ENCODE assay signal across 8 cellular contexts in the genomic region with DNA sequence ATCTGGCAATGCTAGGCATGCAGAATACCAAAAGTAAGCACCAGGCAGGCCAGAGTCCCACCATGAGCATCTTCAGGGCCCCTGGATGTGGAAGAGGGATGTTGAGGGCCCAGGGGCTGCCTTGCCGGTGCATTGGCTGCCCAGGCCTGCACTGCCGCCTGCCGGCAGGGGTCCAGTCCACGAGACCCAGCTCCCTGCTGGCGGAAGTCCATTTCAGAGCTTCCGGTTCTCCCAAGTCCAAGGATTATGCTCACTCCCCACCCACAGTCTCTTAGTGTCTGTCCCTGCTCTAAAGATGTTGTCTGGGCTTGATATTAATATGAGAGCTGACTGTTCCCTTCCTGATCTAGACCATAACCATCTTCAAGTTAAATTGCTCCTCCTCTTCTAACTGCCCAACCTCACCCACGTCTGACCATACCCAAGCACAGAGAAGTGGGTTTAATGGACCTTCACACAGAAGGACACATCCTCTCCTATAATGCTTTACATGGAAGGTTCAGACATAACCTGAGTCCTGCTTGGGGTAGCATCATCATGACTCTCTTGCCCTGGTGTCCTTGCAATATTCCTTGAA.
DNase-seq lines count a peak whose midpoint lies in the region; ATAC-seq, FAIRE-seq and TF ChIP-seq lines count a peak whose summit lies in the region.

No MANE protein-coding gene starts in this region.

- H3K4me3 ChIP-seq in H1 (ENCODE audit: extremely low read depth in 1 of 4, insufficient read depth in 2 of 4, low read depth in 3 of 4, low read length in 4 of 4), result no peak overlapping the region

- H2AK5ac ChIP-seq in H1 (ENCODE audit: low read depth, low read length), result no peak overlapping the region

- no peak for FAIRE-seq in H1 (lab: Jason Lieb, UNC)

- no peak overlapping the region for H3K9ac ChIP-seq in H1 (replicated peaks in 1 of 4; ENCODE audit: extremely low read depth in 1 of 4, low read depth in 3 of 4, low read length in 3 of 4)

- H3K27ac ChIP-seq in H1 (ENCODE audit: low read depth, low read length), result no peak overlapping the region

- TF ChIP-seq EP300 in H1 (IDR thresholded peaks at IDR 0.05; ENCODE audit: borderline replicate concordance in 1 of 2, low read depth in 2 of 2, low read length in 2 of 2), result no peak

- no peaks in the 10 kb centered on the region for H3K79me2 ChIP-seq in H1 (ENCODE audit: control insufficient read depth in 1 of 2, insufficient read depth in 2 of 2, low read length in 2 of 2)

- no peak overlapping the region for H3K4ac ChIP-seq in H1 (replicated peaks; ENCODE audit: insufficient read length, low read depth, low read length)

- H4K8ac ChIP-seq in H1 (ENCODE audit: extremely low read depth, insufficient read depth, low read length), result no peak overlapping the region

- CTCF ChIA-PET in H1 (lab: Charles Lee; ENCODE audit: partially characterized antibody), result interaction anchor here (0.6 to 7.7 kb wide), 34 partner anchors 12 to 484 kb away, joined by 3 to 142 read pairs (median 5); no protein-coding TSS in a partner anchor

- no peaks in the 10 kb centered on the region for H3K27me3 ChIP-seq in H1 (replicated peaks in 1 of 4; ENCODE audit: control insufficient read depth in 3 of 4, extremely low read depth in 1 of 4, insufficient read depth in 3 of 4, low read length in 3 of 4)

- H2BK5ac ChIP-seq in H1 (ENCODE audit: low read depth, low read length), result no peak overlapping the region

- no peak overlapping the region for H2BK15ac ChIP-seq in H1 (ENCODE audit: low read length)

- no peaks in the 10 kb centered on the region for H3K79me1 ChIP-seq in H1 (ENCODE audit: low read depth, low read length)

- H3K23ac ChIP-seq in H1 (ENCODE audit: insufficient read length), result no peak overlapping the region

- H2AFZ ChIP-seq in H1 (ENCODE audit: low read length), result 0 out of 2 replicates have a peak overlapping the region, but pooled peaks have one; percentile 22

- H3K9me3 ChIP-seq in H1 (ENCODE audit: insufficient read depth in 2 of 2, low read depth in 1 of 2, low read length in 1 of 2), result no peaks in the 10 kb centered on the region

- H4K20me1 ChIP-seq in H1 (replicated peaks in 1 of 2; ENCODE audit: control insufficient read depth in 1 of 2, insufficient read depth in 2 of 2, low read length in 2 of 2), result no peaks in the 10 kb centered on the region

- no peak overlapping the region; a peak in 1 of 4 replicates for H3K4me2 ChIP-seq in H1 (ENCODE audit: insufficient read depth in 1 of 2, low read depth in 2 of 2, low read length in 2 of 2)

- WGBS in H1 (ENCODE audit: extremely low coverage in 1 of 2, insufficient coverage in 1 of 2, insufficient read length in 1 of 2, insufficient replicate concordance in 2 of 2, low coverage in 1 of 2, low lambda C conversion rate in 2 of 2, missing lambda C conversion rate in 1 of 2), 2 experiments, result 62% methylated on average over 7 of the region's 7 CpGs; no CpG with 5 or more reads in 1 of the 2 experiments

- no peak overlapping the region for H4K5ac ChIP-seq in H1 (ENCODE audit: insufficient read length, low read depth, low read length)

- H3K23me2 ChIP-seq in H1 (ENCODE audit: low read depth, low read length), result no peaks in the 10 kb centered on the region

- H3K18ac ChIP-seq in H1 (ENCODE audit: extremely low read depth, low read length), result no peak overlapping the region

- DNase-seq in COLO668 (lab: John Stamatoyannopoulos, UW; ENCODE audit: unreplicated experiment) (peak; percentile 64), NCI-H1092 treated with DMSO at 0.1 percent for 48 hours (lab: John Stamatoyannopoulos, UW) (peak; percentile 42), H1 (ENCODE audit: low read depth in 1 of 2, low spot score in 2 of 2) (peak; percentile 25 to 76), myocyte (ENCODE audit: low read depth) (peak; percentile 50), AG08395 (ENCODE audit: low spot score) (no peak)
- DNase-seq in activated CD4-positive, alpha-beta T cell treated with anti-CD3 and anti-CD28 coated beads, Interleukin-2, amount 50 U/mL, for 1 hour, result no peak

- H2BK12ac ChIP-seq in H1 (ENCODE audit: low read depth, low read length), result no peak overlapping the region

- H3K56ac ChIP-seq in H1 (replicated peaks; ENCODE audit: insufficient read length, low read depth, low read length), result no peak overlapping the region

- H2BK120ac ChIP-seq in H1 (replicated peaks; ENCODE audit: low read depth, low read length), result no peak overlapping the region

- TF ChIP-seq POLR2A in H1 (IDR thresholded peaks at IDR 0.05; ENCODE audit: control extremely low read depth in 1 of 2, low read depth in 2 of 2, low read length in 2 of 2), result no peak

- H3K36me3 ChIP-seq in H1 (ENCODE audit: control insufficient read depth in 2 of 4, insufficient read depth in 4 of 4, low read length in 3 of 4), result no peaks in the 10 kb centered on the region

- H2BK20ac ChIP-seq in H1 (ENCODE audit: low read length), result no peak overlapping the region

- TF ChIP-seq CTCF in H1 (IDR thresholded peaks at IDR 0.05; ENCODE audit: control extremely low read depth in 1 of 3, insufficient read depth in 1 of 3, low read depth in 1 of 3, low read length in 3 of 3), result peak; percentile 52 to 68 (median 57)

- ATAC-seq in GM21526 (IDR thresholded peaks at IDR 0.05; ENCODE audit: low FRiP score, unreplicated experiment) (no peak), HG02973 (IDR thresholded peaks at IDR 0.05; ENCODE audit: unreplicated experiment) (no peak)

- peak; percentile 58 to 68 for TF ChIP-seq RAD21 in H1 (IDR thresholded peaks at IDR 0.05 in 1 of 2, conservative IDR thresholded peaks at IDR 0.05 in 1 of 2; ENCODE audit: low read depth in 2 of 2, low read length in 2 of 2)

- POLR2A ChIA-PET in H1 (lab: Charles Lee; ENCODE audit: partially characterized antibody), result no interaction called here

- no peak overlapping the region for H4K91ac ChIP-seq in H1 (replicated peaks; ENCODE audit: insufficient read length, low read length)

- H3K4me1 ChIP-seq in H1 (replicated peaks in 1 of 4; ENCODE audit: control insufficient read depth in 3 of 4, insufficient read depth in 4 of 4, low read length in 3 of 4), result peaks cover 0 to 4% (median under 1%) of the 10 kb centered on the region in 4 experiments; a peak in 2 of 7 replicates

- no peak overlapping the region for H3K14ac ChIP-seq in H1 (ENCODE audit: insufficient read length)

TF ChIP-seq in H1, 55 proteins besides CTCF, POLR2A, EP300 and RAD21:
- no peak for TF ChIP-seq FOSL1 (IDR thresholded peaks at IDR 0.05; ENCODE audit: insufficient read depth, low read depth, low read length)
- 0 out of 2 replicates have a peak, but pooled peaks have one; percentile 32 for TF ChIP-seq RFX5 (IDR thresholded peaks at IDR 0.05; ENCODE audit: borderline replicate concordance, low read depth, low read length)
- peak; percentile 87 for TF ChIP-seq SP1 (IDR thresholded peaks at IDR 0.05; ENCODE audit: low read depth, low read length)
- TF ChIP-seq EGR1 (IDR thresholded peaks at IDR 0.05; ENCODE audit: borderline replicate concordance, low read depth, low read length), result peak; percentile 13; the same call in 1 of the 2 replicates
- no peak for TF ChIP-seq CTBP2 (IDR thresholded peaks at IDR 0.05; ENCODE audit: borderline replicate concordance, insufficient read depth, insufficient read length, low read length)
- 0 out of 2 replicates have a peak, but pooled peaks have one; percentile 11 for TF ChIP-seq JUND (IDR thresholded peaks at IDR 0.05; ENCODE audit: low read length)
- TF ChIP-seq POLR2AphosphoS5 (IDR thresholded peaks at IDR 0.05; ENCODE audit: low read depth, low read length), result no peak

Comparison
In these comparisons a context has a peak if more than half of its experiments do, and no peak if none do; other contexts are left out.
1. DNase-seq: peak in COLO668 (single experiment), NCI-H1092 treated with DMSO at 0.1 percent for 48 hours (single experiment), H1 (2 of 2) and myocyte (single experiment); none in AG08395 (single experiment) and activated CD4-positive, alpha-beta T cell treated with anti-CD3 and anti-CD28 coated beads, Interleukin-2, amount 50 U/mL, for 1 hour (single experiment).